19 cellular contexts compared by ENCODE assay signal in the genomic region with DNA sequence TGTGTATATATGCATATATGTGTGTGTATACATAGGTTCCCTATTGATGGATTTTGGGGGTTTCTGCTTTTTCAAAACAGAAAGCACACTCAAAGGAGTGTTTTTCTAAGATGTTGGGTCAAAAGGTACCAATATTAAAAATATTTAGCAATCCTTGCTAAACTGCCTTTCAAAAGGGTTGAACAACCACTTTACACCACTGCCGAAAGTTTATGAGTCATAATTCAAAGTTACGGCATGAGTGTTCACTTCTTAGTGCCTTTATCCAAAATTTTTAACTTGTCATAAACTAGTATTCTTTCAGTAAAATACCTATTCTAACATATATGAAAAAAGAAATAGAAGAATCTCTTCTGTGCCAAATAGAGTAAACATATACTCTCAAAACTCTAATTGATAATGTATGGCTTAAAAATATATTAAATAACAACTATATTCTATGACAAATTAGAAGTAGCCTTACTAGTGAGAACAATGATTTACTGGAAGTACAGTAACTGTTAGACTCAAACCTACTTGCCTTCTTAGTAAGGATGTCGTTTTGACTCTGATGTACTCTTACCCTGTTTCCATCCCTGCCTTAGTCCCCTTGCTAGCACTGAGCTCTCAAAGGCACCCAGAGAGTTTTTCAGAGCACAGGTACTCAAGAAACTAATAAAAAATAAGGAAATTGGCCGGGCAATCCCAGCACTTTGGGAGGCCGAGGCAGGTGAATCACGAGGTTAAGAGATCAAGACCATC.
"Had no signal": no experiment of that assay in that cellular context is flagged by ENCODE, and none has a peak within 500 bp of the region (broad histone marks: within the 10 kb centered on the region; RNA-seq: fewer than 3 reads in every experiment).

No MANE protein-coding gene starts in this region.

- H3K27me3 Mint-ChIP-seq: naive B cell; stimulated activated naive B cell treated with anti-CD40 and anti-IgM and Interleukin-4, amounts not matched to agents 10 μg/mL and 1 μg/mL and 100 μg/mL, for 72 hours; stimulated activated naive CD8-positive, alpha-beta T cell treated with anti-CD3 and anti-CD28 coated beads, Interleukin-15, amount 100 ng/mL, for 72 hours had no signal

- H3K4me1 ChIP-seq: colonic mucosa, foreskin keratinocyte, psoas muscle, spleen had no signal

- H3K27ac Mint-ChIP-seq: stimulated activated naive B cell treated with anti-CD40 and anti-IgM and Interleukin-4, amounts not matched to agents 10 μg/mL and 1 μg/mL and 100 μg/mL, for 72 hours had no signal

- H3K9me3 Mint-ChIP-seq: naive B cell; stimulated activated naive B cell treated with anti-CD40 and anti-IgM and Interleukin-4, amounts not matched to agents 10 μg/mL and 1 μg/mL and 100 μg/mL, for 72 hours; stimulated activated naive CD8-positive, alpha-beta T cell treated with anti-CD3 and anti-CD28 coated beads, Interleukin-15, amount 100 ng/mL, for 72 hours had no signal

- H3K4me1 Mint-ChIP-seq: stimulated activated naive B cell treated with anti-CD40 and anti-IgM and Interleukin-4, amounts not matched to agents 10 μg/mL and 1 μg/mL and 100 μg/mL, for 72 hours; stimulated activated naive CD8-positive, alpha-beta T cell treated with anti-CD3 and anti-CD28 coated beads, Interleukin-15, amount 100 ng/mL, for 72 hours had no signal

- H3K27ac ChIP-seq: colonic mucosa, esophagus squamous epithelium, foreskin keratinocyte, neutrophil, psoas muscle, spleen had no signal

- H3K4me3 ChIP-seq: colonic mucosa, esophagus squamous epithelium, psoas muscle, spleen had no signal

- H3K4me3 Mint-ChIP-seq: naive B cell; stimulated activated naive B cell treated with anti-CD40 and anti-IgM and Interleukin-4, amounts not matched to agents 10 μg/mL and 1 μg/mL and 100 μg/mL, for 72 hours; stimulated activated naive CD8-positive, alpha-beta T cell treated with anti-CD3 and anti-CD28 coated beads, Interleukin-15, amount 100 ng/mL, for 72 hours had no signal

- H3K9me3 ChIP-seq: colonic mucosa, esophagus squamous epithelium, neutrophil, psoas muscle, spleen had no signal

- H3K27me3 ChIP-seq: colonic mucosa, esophagus squamous epithelium, foreskin keratinocyte, neutrophil had no signal

- DNase-seq: colonic mucosa; dermis blood vessel endothelial cell; esophagus squamous epithelium; foreskin keratinocyte; head of caudate nucleus; hippocampal formation; left colon; mesendoderm; naive B cell; psoas muscle; spleen; stimulated activated CD4-positive, alpha-beta T cell treated with anti-CD3 and anti-CD28 coated beads, Interleukin-15, amount 100 ng/mL, for 24 hours; stimulated activated CD4-positive, alpha-beta T cell treated with anti-CD3 and anti-CD28 coated beads, Interleukin-1b, Interleukin-23, amount 100 ng/mL, for 48 hours; stimulated activated CD4-positive, alpha-beta T cell treated with anti-CD3 and anti-CD28 coated beads, Interleukin-4, amount 100 ng/mL, for 24 hours; stimulated activated naive B cell treated with anti-CD40 and anti-IgM and Interleukin-4, amounts not matched to agents 10 μg/mL and 1 μg/mL and 100 μg/mL, for 72 hours; stimulated activated naive CD8-positive, alpha-beta T cell treated with anti-CD3 and anti-CD28 coated beads, Interleukin-15, amount 100 ng/mL, for 72 hours; trophoblast cell had no signal

- ATAC-seq: foreskin keratinocyte; left colon; psoas muscle; sciatic nerve; stimulated activated naive B cell treated with anti-CD40 and anti-IgM and Interleukin-4, amounts not matched to agents 10 μg/mL and 1 μg/mL and 100 μg/mL, for 72 hours; stimulated activated naive CD8-positive, alpha-beta T cell treated with anti-CD3 and anti-CD28 coated beads, Interleukin-15, amount 100 ng/mL, for 72 hours had no signal
